Comparison of ENCODE assay signal across 8 cellular contexts in the genomic region with DNA sequence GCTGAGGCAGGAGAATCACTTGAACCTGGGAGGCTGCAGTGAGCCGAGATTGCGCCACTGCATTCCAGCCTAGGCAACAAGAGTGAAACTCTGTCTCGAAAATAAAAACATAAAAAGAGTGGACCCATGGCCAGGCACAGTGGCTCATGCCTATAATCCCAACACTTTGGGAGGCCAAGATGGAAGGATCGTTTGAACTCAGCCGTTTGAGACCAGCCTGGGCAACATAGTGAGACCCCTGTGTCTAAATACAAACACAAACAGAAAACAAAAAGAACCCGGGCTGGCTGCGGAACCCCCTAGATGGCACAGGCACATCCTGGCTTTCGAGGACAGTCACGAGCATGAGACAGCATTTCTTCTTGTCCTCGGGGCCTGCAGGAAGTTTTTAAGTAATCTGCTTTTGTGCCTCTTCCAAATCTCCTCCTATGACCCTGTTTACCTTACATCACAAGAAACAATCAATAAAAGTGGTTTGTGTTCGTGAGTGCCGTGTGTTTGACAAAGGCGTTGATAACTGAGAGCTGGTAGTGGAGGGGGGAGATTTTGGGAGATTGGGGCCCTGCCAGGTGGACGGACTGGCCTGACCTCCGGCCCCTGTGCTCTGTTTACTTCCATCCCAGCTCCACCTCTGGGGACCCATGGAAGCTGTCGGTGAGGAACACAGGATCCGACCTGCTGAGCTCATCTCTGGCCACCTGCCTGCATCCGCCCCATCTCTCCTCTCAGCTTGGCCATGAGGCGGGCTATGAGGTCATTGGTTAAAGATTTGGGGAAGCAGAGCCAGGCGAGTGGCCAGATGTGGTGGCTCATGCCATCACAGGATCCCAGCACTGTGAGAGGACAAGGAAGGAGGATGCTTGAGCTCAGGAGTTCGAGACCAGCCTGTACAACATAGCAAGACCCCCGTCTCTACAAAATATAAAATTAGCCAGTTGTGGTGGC. TPM values are rescaled to one million over a fixed set of nuclear protein-coding genes. Genes with fewer than 3 reads are reported as not detected.
DNase-seq lines count a peak whose midpoint lies in the region; ATAC-seq and TF ChIP-seq lines count a peak whose summit lies in the region.

No MANE protein-coding gene starts in this region.

- TF ChIP-seq CTCF in adrenal gland (IDR thresholded peaks at IDR 0.05) (no peak), upper lobe of right lung (IDR thresholded peaks at IDR 0.05) (no peak)

- H3K4me1 ChIP-seq in adrenal gland (replicated peaks in 1 of 2) (peaks cover 13 to 21% of the 10 kb centered on the region in 2 donors), upper lobe of right lung (peaks cover 40% of the 10 kb centered on the region)

- H3K27ac ChIP-seq in adrenal gland (peak overlapping the region; percentile 38 to 88 (median 82)), upper lobe of right lung (peak overlapping the region; percentile 76)

- no peaks in the 10 kb centered on the region for H3K9me3 ChIP-seq in adrenal gland (replicated peaks in 1 of 3)
- H3K9me3 ChIP-seq in upper lobe of right lung = no peaks in the 10 kb centered on the region

- intact Hi-C loops in adrenal gland (cut with DNase I) = no loop called here
- intact Hi-C loops in upper lobe of right lung (cut with DNase I) = no loop called here

- WGBS in adrenal gland, 4 donors = 29 to 36% (median 33%) methylated on average over 18 to 22 of the region's 22 CpGs

- no peaks in the 10 kb centered on the region for H3K27me3 ChIP-seq in adrenal gland
- no peaks in the 10 kb centered on the region for H3K27me3 ChIP-seq in upper lobe of right lung

- ATAC-seq in upper lobe of right lung (peak; percentile 84), GM21576 (IDR thresholded peaks at IDR 0.05; ENCODE audit: unreplicated experiment) (no peak), HG03460 (IDR thresholded peaks at IDR 0.05; ENCODE audit: unreplicated experiment) (no peak)

- peak in 1 of 2 donors; percentile 39 for TF ChIP-seq POLR2A in adrenal gland (IDR thresholded peaks at IDR 0.05)

- H3K36me3 ChIP-seq in adrenal gland (replicated peaks in 1 of 2) = no peaks in the 10 kb centered on the region
- H3K36me3 ChIP-seq in upper lobe of right lung = no peaks in the 10 kb centered on the region

- H3K4me3 ChIP-seq in adrenal gland = no peak overlapping the region
- no peak overlapping the region for H3K4me3 ChIP-seq in upper lobe of right lung

- DNase-seq in DMS 273 (lab: John Stamatoyannopoulos, UW; ENCODE audit: unreplicated experiment) (peak; percentile 86), DMS 273 treated with DMSO at 0.1 percent for 48 hours (lab: John Stamatoyannopoulos, UW) (no peak), adrenal gland (peak; percentile 88 to 98 (median 96)), kidney glomerular epithelial cell (lab: John Stamatoyannopoulos, UW) (peak; percentile 75), upper lobe of right lung (peak; percentile 88), NCI-H526 (lab: John Stamatoyannopoulos, UW) (no peak)

RNA-seq across cellular contexts. Expression of a gene that starts 5.9 kb away (rescaled TPM):
- 10 to 100 TPM in 4 of 8 donors, 1 to 10 TPM in 3, under 1 TPM in 1; 0.90 to 29.2 (median 9.0) TPM for total RNA-seq in adrenal gland
- polyA plus RNA-seq in adrenal gland = 1 to 10 TPM in 2 of 3 donors, under 1 TPM in 1; 0.33 to 5.3 (median 2.6) TPM
- total RNA-seq in upper lobe of right lung = 105 TPM

RNA-seq across cellular contexts. Expression of a gene that starts 17.3 kb away (rescaled TPM):
- total RNA-seq in adrenal gland (10 to 100 TPM in 7 of 8 donors, 1 to 10 TPM in 1; 8.7 to 38.2 (median 22.5) TPM), upper lobe of right lung (22.7 TPM)
- 10 to 100 TPM in 1 of 3 donors, 1 to 10 TPM in 2; 5.1 to 18.4 (median 8.5) TPM for polyA plus RNA-seq in adrenal gland

RNA-seq across cellular contexts. Expression of a gene that starts 39.1 kb away (rescaled TPM):
- total RNA-seq in adrenal gland (100 to 1,000 TPM in 1 of 8 donors, 10 to 100 TPM in 7; 38.9 to 119 (median 73.7) TPM), upper lobe of right lung (57.3 TPM)
- 100 to 1,000 TPM in 2 of 3 donors, 1 to 10 TPM in 1; 9.1 to 160 (median 136) TPM for polyA plus RNA-seq in adrenal gland

RNA-seq across cellular contexts. Expression of a gene that starts 39.7 kb away (rescaled TPM):
- total RNA-seq in adrenal gland (10 to 100 TPM; 31.6 to 89.2 (median 58.6) TPM), upper lobe of right lung (40.8 TPM)
- polyA plus RNA-seq in adrenal gland = 10 to 100 TPM; 20.3 to 46.1 (median 21.1) TPM

RNA-seq across cellular contexts. Expression of a gene that starts 57.2 kb away (rescaled TPM):
- 100 to 1,000 TPM; 107 to 290 (median 161) TPM for total RNA-seq in adrenal gland
- polyA plus RNA-seq in adrenal gland = 100 to 1,000 TPM; 105 to 195 (median 120) TPM
- 76.9 TPM for total RNA-seq in upper lobe of right lung

Comparison
In these comparisons a context has a peak if more than half of its experiments do, and no peak if none do; other contexts are left out.
1. DNase-seq: peak in DMS 273 (single experiment), adrenal gland (7 of 7), kidney glomerular epithelial cell (single experiment) and upper lobe of right lung (single experiment); none in DMS 273 treated with DMSO at 0.1 percent for 48 hours (single experiment) and NCI-H526 (0 of 2).